Comparison of ENCODE assay signal across 8 cellular contexts in genomic region chr11:108008656-108009496, GRCh38. TPM values are rescaled to one million over a fixed set of nuclear protein-coding genes. Genes with fewer than 3 reads are reported as not detected.
DNase-seq lines count a peak whose midpoint lies in the region; ATAC-seq and TF ChIP-seq lines count a peak whose summit lies in the region.

TSS of gene CUL5 (plus strand) at chr11:108008898. CDS start at chr11:108009349, 451 bp downstream.

- H3K9me3 ChIP-seq in endodermal cell (ENCODE audit: control insufficient read depth, low read length) (no peaks in the 10 kb centered on the region), mesodermal cell (ENCODE audit: control insufficient read depth, low read length) (no peaks in the 10 kb centered on the region)

- peak within 1 kb of the TSS; percentile 98 for H3K27ac Mint-ChIP-seq in Calu3 (ENCODE audit: unreplicated experiment)
- H3K27ac Mint-ChIP-seq in activated CD8-positive, alpha-beta memory T cell treated with anti-CD3 and anti-CD28 coated beads, Interleukin-2, amount 10 ng/mL, durations not matched to agents 7 days and 5 days: peak within 1 kb of the TSS; percentile 90
- H3K27ac Mint-ChIP-seq in endodermal cell: peak within 1 kb of the TSS; percentile 100

- TF ChIP-seq CTCF in Calu3 (IDR thresholded peaks at IDR 0.05; ENCODE audit: unreplicated experiment): peak; percentile 54
- TF ChIP-seq CTCF in endodermal cell (conservative IDR thresholded peaks at IDR 0.05): peak; percentile 94

- WGBS in endodermal cell (ENCODE audit: insufficient coverage in 1 of 2, insufficient read length in 1 of 2), 2 experiments: 1 to 2% methylated on average over 18 to 72 of the region's 72 CpGs
- 0% methylated on average over 62 to 63 of the region's 72 CpGs for WGBS in mesodermal cell (ENCODE audit: insufficient coverage in 2 of 2), 2 experiments

- peak within 1 kb of the TSS; percentile 95 for H3K4me3 ChIP-seq in endodermal cell (ENCODE audit: low read length)
- H3K4me3 ChIP-seq in mesodermal cell (ENCODE audit: extremely low read depth, insufficient read depth, low read length, poor library complexity, severe bottlenecking): peak within 1 kb of the TSS; percentile 78

- H3K4me3 Mint-ChIP-seq in Calu3 (ENCODE audit: low read depth, unreplicated experiment): peak within 1 kb of the TSS; percentile 98
- peak within 1 kb of the TSS; percentile 97 for H3K4me3 Mint-ChIP-seq in activated CD8-positive, alpha-beta memory T cell treated with anti-CD3 and anti-CD28 coated beads, Interleukin-2, amount 10 ng/mL, durations not matched to agents 7 days and 5 days
- peak within 1 kb of the TSS; percentile 99 for H3K4me3 Mint-ChIP-seq in endodermal cell

- DNase-seq in Calu3 (peak; percentile 89), HT1080 (ENCODE audit: low read depth) (peak; percentile 81), NOMO-1 (lab: John Stamatoyannopoulos, UW; ENCODE audit: unreplicated experiment in 2 of 2) (peak; percentile 77 to 83), endodermal cell (peak; percentile 97)
- DNase-seq in activated CD8-positive, alpha-beta memory T cell treated with anti-CD3 and anti-CD28 coated beads, Interleukin-2, amount 10 ng/mL, durations not matched to agents 7 days and 5 days: peak; percentile 92
- DNase-seq in stimulated activated CD8-positive, alpha-beta memory T cell treated with anti-CD3 and anti-CD28 coated beads, Interleukin-15, amount 100 ng/mL, for 4 hours (ENCODE audit: low read depth in 2 of 2): peak; percentile 77 to 80

- H3K9me3 Mint-ChIP-seq in Calu3 (ENCODE audit: low read depth, unreplicated experiment) (no peaks in the 10 kb centered on the region), endodermal cell (no peaks in the 10 kb centered on the region)
- H3K9me3 Mint-ChIP-seq in activated CD8-positive, alpha-beta memory T cell treated with anti-CD3 and anti-CD28 coated beads, Interleukin-2, amount 10 ng/mL, durations not matched to agents 7 days and 5 days (ENCODE audit: low read depth): no peaks in the 10 kb centered on the region

- H3K4me1 Mint-ChIP-seq in Calu3 (ENCODE audit: low read depth, unreplicated experiment): peaks cover 7% of the 10 kb centered on the region
- peaks cover 17% of the 10 kb centered on the region for H3K4me1 Mint-ChIP-seq in activated CD8-positive, alpha-beta memory T cell treated with anti-CD3 and anti-CD28 coated beads, Interleukin-2, amount 10 ng/mL, durations not matched to agents 7 days and 5 days
- H3K4me1 Mint-ChIP-seq in endodermal cell: peaks cover 13% of the 10 kb centered on the region

- H3K27me3 Mint-ChIP-seq in Calu3 (ENCODE audit: unreplicated experiment) (no peaks in the 10 kb centered on the region), endodermal cell (ENCODE audit: insufficient read depth) (no peaks in the 10 kb centered on the region)
- H3K27me3 Mint-ChIP-seq in activated CD8-positive, alpha-beta memory T cell treated with anti-CD3 and anti-CD28 coated beads, Interleukin-2, amount 10 ng/mL, durations not matched to agents 7 days and 5 days: no peaks in the 10 kb centered on the region

- H3K27me3 ChIP-seq in endodermal cell (ENCODE audit: control insufficient read depth, insufficient read depth, low read length, poor library complexity, severe bottlenecking): no peaks in the 10 kb centered on the region

- ATAC-seq in GM21360 (IDR thresholded peaks at IDR 0.05; ENCODE audit: unreplicated experiment): peak; percentile 86
- peak; percentile 91 for ATAC-seq in activated CD8-positive, alpha-beta memory T cell treated with anti-CD3 and anti-CD28 coated beads, Interleukin-2, amount 10 ng/mL, durations not matched to agents 7 days and 5 days

- TSS peak; percentile 90 for BruUV-seq in Calu3 (replicated peaks; lab: Mats Ljungman, UMichigan)

- H3K27ac ChIP-seq in endodermal cell (ENCODE audit: low read depth, low read length) (peak within 1 kb of the TSS; percentile 98), mesodermal cell (ENCODE audit: low read depth, low read length, severe bottlenecking) (peak within 1 kb of the TSS; percentile 100)

- peaks cover 7% of the 10 kb centered on the region for H3K36me3 ChIP-seq in endodermal cell (ENCODE audit: control insufficient read depth, insufficient read depth, low read length)
- H3K36me3 ChIP-seq in mesodermal cell (ENCODE audit: control insufficient read depth, insufficient read depth, low read length): peaks cover 7% of the 10 kb centered on the region

- intact Hi-C loops in Calu3 (cut with micrococcal nuclease; ENCODE audit: unreplicated experiment): no loop called here

- peaks cover 20% of the 10 kb centered on the region for H3K36me3 Mint-ChIP-seq in Calu3 (ENCODE audit: insufficient read depth, unreplicated experiment)
- H3K36me3 Mint-ChIP-seq in activated CD8-positive, alpha-beta memory T cell treated with anti-CD3 and anti-CD28 coated beads, Interleukin-2, amount 10 ng/mL, durations not matched to agents 7 days and 5 days: peaks cover 11% of the 10 kb centered on the region
- H3K36me3 Mint-ChIP-seq in endodermal cell (ENCODE audit: low read depth): no peaks in the 10 kb centered on the region

- peak within 1 kb of the TSS; percentile 100 for H3K9ac ChIP-seq in endodermal cell (ENCODE audit: extremely low read depth, low read length, poor library complexity, severe bottlenecking)

- H3K4me1 ChIP-seq in endodermal cell (ENCODE audit: control insufficient read depth, insufficient read depth, low read length) (no peaks in the 10 kb centered on the region), mesodermal cell (ENCODE audit: control insufficient read depth, insufficient read depth, low read length, poor library complexity, severe bottlenecking) (no peaks in the 10 kb centered on the region)

- CTCF ChIA-PET in Calu3 (lab: Charles Lee): interaction anchor here (0.6 to 0.7 kb wide), 3 partner anchors 110 to 559 kb away, joined by 3 to 6 read pairs (median 3); partner anchors contain the start of gene ATM
- CTCF ChIA-PET in activated CD8-positive, alpha-beta memory T cell treated with anti-CD3 and anti-CD28 coated beads, Interleukin-2, amount 10 ng/mL, durations not matched to agents 7 days and 5 days (lab: Charles Lee): interaction anchor here (0.8 to 2.0 kb wide), 23 partner anchors 9 to 845 kb away, joined by 3 to 13 read pairs (median 5); partner anchors contain the start of genes ATM, DDX10 and NPAT

RNA-seq across cellular contexts. Expression of gene CUL5, which starts in this region (rescaled TPM):
- total RNA-seq in Calu3 (2022) (17.2 and 19.4 TPM in 2 replicates), endodermal cell (10 to 100 TPM; 33.8 to 40.0 TPM)
- 22.9 and 26.2 TPM in 2 replicates for total RNA-seq in HT1080 (2014; rRNA removed; shearing (Covaris generic))
- 16.2 and 19.2 TPM in 2 replicates for polyA plus RNA-seq in HT1080 (2015; cell fraction: cytosol; rRNA removed)
- polyA plus RNA-seq in HT1080 (2015; cell fraction: nucleus; rRNA removed): 20.6 and 21.9 TPM in 2 replicates
- total RNA-seq in activated CD8-positive, alpha-beta memory T cell treated with anti-CD3 and anti-CD28 coated beads, Interleukin-2, amount 10 ng/mL, durations not matched to agents 7 days and 5 days: 10 to 100 TPM; 28.4 to 34.4 TPM
- 22.4 TPM for polyA plus RNA-seq in endodermal cell (2013, experiment 1 of 2)
- 24.9 TPM for polyA plus RNA-seq in endodermal cell (2013, experiment 2 of 2)
- polyA plus RNA-seq in mesodermal cell (2013, experiment 1 of 2): 21.2 TPM
- 25.7 TPM for polyA plus RNA-seq in mesodermal cell (2013, experiment 2 of 2)

Comparison
In these comparisons a context has a peak if more than half of its experiments do, and no peak if none do; other contexts are left out.
1. Peak in every context shown above with its lines: DNase-seq, ATAC-seq, H3K4me3 ChIP-seq and H3K27ac ChIP-seq.